ENCODE assay signal across 11 cellular contexts in genomic region chr3:8490079-8490552, GRCh38. TPM values are rescaled to one million over a fixed set of nuclear protein-coding genes. Genes with fewer than 3 reads are reported as not detected.
DNase-seq lines count a peak whose midpoint lies in the region; ATAC-seq and TF ChIP-seq lines count a peak whose summit lies in the region.
"Had no signal": no experiment of that assay in that cellular context is flagged by ENCODE, and none has a peak within 500 bp of the region (broad histone marks: within the 10 kb centered on the region; RNA-seq: fewer than 3 reads in every experiment).

No MANE protein-coding gene starts in this region.

- H3K9ac ChIP-seq in skeletal muscle satellite cell (ENCODE audit: low read depth, low read length) (peak overlapping the region; percentile 71), endodermal cell (ENCODE audit: extremely low read depth, low read length, poor library complexity, severe bottlenecking) (no peak overlapping the region)

- peaks cover under 1% of the 10 kb centered on the region for H3K36me3 Mint-ChIP-seq in endodermal cell (ENCODE audit: low read depth)

- H3K4me2 ChIP-seq in skeletal muscle satellite cell (ENCODE audit: low read length) = no peak overlapping the region

- H3K27me3 Mint-ChIP-seq in endodermal cell (ENCODE audit: insufficient read depth) = peaks cover 5% of the 10 kb centered on the region

- TF ChIP-seq CTCF in fibroblast of pulmonary artery (IDR thresholded peaks at IDR 0.05; ENCODE audit: low read length, missing control alignments) (no peak), endodermal cell (conservative IDR thresholded peaks at IDR 0.05) (no peak), right atrium auricular region (IDR thresholded peaks at IDR 0.05) (no peak)

- no peaks in the 10 kb centered on the region for H3K36me3 ChIP-seq in SJCRH30
- no peaks in the 10 kb centered on the region for H3K36me3 ChIP-seq in skeletal muscle satellite cell (ENCODE audit: insufficient read depth, low read length)
- H3K36me3 ChIP-seq in endodermal cell (ENCODE audit: control insufficient read depth, insufficient read depth, low read length) = no peaks in the 10 kb centered on the region
- H3K36me3 ChIP-seq in right atrium auricular region = no peaks in the 10 kb centered on the region
- H3K36me3 ChIP-seq: pancreas had no signal

- DNase-seq in GM04504 (ENCODE audit: low read depth) = peak; percentile 98
- DNase-seq in SJCRH30 = peak; percentile 91 to 94
- peak; percentile 88 for DNase-seq in fibroblast of pulmonary artery (ENCODE audit: low read depth)
- no peak for DNase-seq in endodermal cell
- DNase-seq in dermis blood vessel endothelial cell = no peak
- DNase-seq in right atrium auricular region (ENCODE audit: low spot score) = no peak
- DNase-seq: GDM1, pancreas, RPMI8226 had no signal

- ATAC-seq in HG02852 (IDR thresholded peaks at IDR 0.05; ENCODE audit: unreplicated experiment) = no peak

- no peaks in the 10 kb centered on the region for H3K27me3 ChIP-seq in SJCRH30
- H3K27me3 ChIP-seq in skeletal muscle satellite cell (ENCODE audit: control insufficient read depth, insufficient read depth, low read length) = no peaks in the 10 kb centered on the region
- no peaks in the 10 kb centered on the region for H3K27me3 ChIP-seq in endodermal cell (ENCODE audit: control insufficient read depth, insufficient read depth, low read length, poor library complexity, severe bottlenecking)
- H3K27me3 ChIP-seq in right atrium auricular region = no peaks in the 10 kb centered on the region
- H3K27me3 ChIP-seq: pancreas had no signal

- no peak overlapping the region for H3K4me3 ChIP-seq in SJCRH30
- H3K4me3 ChIP-seq in fibroblast of pulmonary artery (replicated peaks; ENCODE audit: low read depth, low read length) = no peak overlapping the region
- no peak overlapping the region for H3K4me3 ChIP-seq in skeletal muscle satellite cell (ENCODE audit: low read length)
- H3K4me3 ChIP-seq in endodermal cell (ENCODE audit: low read length) = no peak overlapping the region
- no peak overlapping the region for H3K4me3 ChIP-seq in right atrium auricular region
- H3K4me3 ChIP-seq: pancreas had no signal

- H3K4me3 Mint-ChIP-seq in endodermal cell = no peak overlapping the region

- H3K27ac Mint-ChIP-seq in endodermal cell = no peak overlapping the region

- H3K4me1 ChIP-seq in SJCRH30 (peaks cover 51% of the 10 kb centered on the region), skeletal muscle satellite cell (ENCODE audit: control insufficient read depth, insufficient read depth, low read length) (peaks cover 46% of the 10 kb centered on the region), endodermal cell (ENCODE audit: control insufficient read depth, insufficient read depth, low read length) (peaks cover 7% of the 10 kb centered on the region), right atrium auricular region (peaks cover 0 to 32% of the 10 kb centered on the region in 2 donors)

- H3K27ac ChIP-seq in SJCRH30 (peak overlapping the region; percentile 91), endodermal cell (ENCODE audit: low read depth, low read length) (no peak overlapping the region), right atrium auricular region (peak overlapping the region in 1 of 2 donors; percentile 16)
- H3K27ac ChIP-seq: pancreas had no signal

- peaks cover 28% of the 10 kb centered on the region for H3K4me1 Mint-ChIP-seq in endodermal cell

- peaks cover 4% of the 10 kb centered on the region for H3K9me3 Mint-ChIP-seq in endodermal cell

- WGBS in endodermal cell (ENCODE audit: insufficient coverage in 1 of 2, insufficient read length in 1 of 2), 2 experiments = 83 to 91% methylated on average over 1 to 4 of the region's 4 CpGs

- H3K9me3 ChIP-seq in SJCRH30 (replicated peaks) (no peaks in the 10 kb centered on the region; the same call in 1 of the 2 replicates), skeletal muscle satellite cell (replicated peaks; ENCODE audit: low read length) (no peaks in the 10 kb centered on the region), endodermal cell (ENCODE audit: control insufficient read depth, low read length) (peaks cover 39% of the 10 kb centered on the region), right atrium auricular region (no peaks in the 10 kb centered on the region)
- H3K9me3 ChIP-seq: pancreas had no signal

RNA-seq across cellular contexts. Expression of gene LMCD1, which starts 11.5 kb away (rescaled TPM):
- 59.6 and 69.8 TPM in 2 replicates for total RNA-seq in SJCRH30 (2014; rRNA removed; shearing (Covaris generic))
- total RNA-seq in skeletal muscle satellite cell (2012; rRNA removed) = 17.5 and 29.5 TPM in 2 replicates
- total RNA-seq in endodermal cell = 10 to 100 TPM; 20.7 to 35.7 TPM
- 32.7 TPM for polyA plus RNA-seq in endodermal cell (2013, experiment 1 of 2)
- 42.3 TPM for polyA plus RNA-seq in endodermal cell (2013, experiment 2 of 2)
- 39.9 and 106 TPM in 2 replicates for total RNA-seq in dermis blood vessel endothelial cell
- total RNA-seq in right atrium auricular region = 10 to 100 TPM; 73.5 to 79.0 TPM

Comparison
In these comparisons a context has a peak if more than half of its experiments do, and no peak if none do; other contexts are left out.
1. DNase-seq: peak in GM04504 (single experiment), SJCRH30 (2 of 2) and fibroblast of pulmonary artery (single experiment); none in endodermal cell (single experiment), dermis blood vessel endothelial cell (single experiment) and right atrium auricular region (single experiment).